Comparison of ENCODE assay signal across 1 cellular context in the genomic region with DNA sequence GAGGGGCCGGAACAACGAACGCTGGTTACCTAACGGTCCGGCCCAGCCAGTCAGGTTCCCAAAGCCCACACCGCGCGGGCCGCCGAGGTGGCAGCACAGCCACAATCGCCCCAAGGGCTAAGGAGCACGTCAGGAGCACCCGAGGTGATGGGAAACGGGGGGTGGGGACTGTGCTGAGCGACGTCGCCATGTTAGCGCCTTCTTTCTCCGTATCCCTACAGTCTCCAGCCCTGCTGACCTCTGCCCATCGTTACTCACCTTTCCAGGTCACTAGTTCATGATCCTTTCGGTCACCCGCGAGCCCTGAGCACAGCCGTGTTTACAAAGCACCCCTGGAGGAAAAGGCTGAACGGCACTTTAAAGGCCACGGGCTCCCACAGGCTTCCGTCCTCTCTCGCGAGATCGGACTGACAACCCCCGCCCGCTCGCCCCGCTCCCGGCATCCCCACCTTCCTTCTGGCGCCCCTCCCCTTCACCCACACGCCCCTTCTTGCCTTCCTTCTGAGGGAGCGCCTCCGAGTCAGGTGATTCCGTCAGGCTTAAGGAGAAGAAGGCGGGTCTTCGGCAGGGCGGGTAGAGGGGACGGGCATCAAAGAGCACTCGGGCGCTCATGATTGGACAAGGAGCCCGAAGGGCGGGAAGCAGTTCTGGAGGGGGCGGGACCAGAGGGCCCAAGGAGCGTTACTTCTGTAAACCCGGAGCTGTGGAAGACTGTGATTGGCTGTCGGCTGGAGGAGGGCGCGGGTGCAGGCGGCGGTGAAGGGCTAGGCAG.
A peak's percentile ranks its signal among the peaks of the same experiment; 100 is the strongest.
TF ChIP-seq lines count a peak whose summit lies in the region.

A gene with protein sequence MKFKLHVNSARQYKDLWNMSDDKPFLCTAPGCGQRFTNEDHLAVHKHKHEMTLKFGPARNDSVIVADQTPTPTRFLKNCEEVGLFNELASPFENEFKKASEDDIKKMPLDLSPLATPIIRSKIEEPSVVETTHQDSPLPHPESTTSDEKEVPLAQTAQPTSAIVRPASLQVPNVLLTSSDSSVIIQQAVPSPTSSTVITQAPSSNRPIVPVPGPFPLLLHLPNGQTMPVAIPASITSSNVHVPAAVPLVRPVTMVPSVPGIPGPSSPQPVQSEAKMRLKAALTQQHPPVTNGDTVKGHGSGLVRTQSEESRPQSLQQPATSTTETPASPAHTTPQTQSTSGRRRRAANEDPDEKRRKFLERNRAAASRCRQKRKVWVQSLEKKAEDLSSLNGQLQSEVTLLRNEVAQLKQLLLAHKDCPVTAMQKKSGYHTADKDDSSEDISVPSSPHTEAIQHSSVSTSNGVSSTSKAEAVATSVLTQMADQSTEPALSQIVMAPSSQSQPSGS (minus strand): TSS at position 412 of the 772 bp plus-strand sequence. CDS start 31,760 bp downstream, outside the sequence.

TF ChIP-seq in SK-N-SH, 30 proteins besides CTCF, POLR2A, EP300 and RAD21 (continued from another document):
- TF ChIP-seq TEAD4 (IDR thresholded peaks at IDR 0.05; ENCODE audit: borderline replicate concordance, insufficient read depth) (no peak), FOXM1 (IDR thresholded peaks at IDR 0.05; ENCODE audit: low read depth) (no peak), GATA2 (CRISPR knock-in tag; IDR thresholded peaks at IDR 0.05) (no peak), RCOR1 (IDR thresholded peaks at IDR 0.05; ENCODE audit: low read length) (no peak; the same call in 1 of the 2 replicates)
- TF ChIP-seq, protein P1, sequence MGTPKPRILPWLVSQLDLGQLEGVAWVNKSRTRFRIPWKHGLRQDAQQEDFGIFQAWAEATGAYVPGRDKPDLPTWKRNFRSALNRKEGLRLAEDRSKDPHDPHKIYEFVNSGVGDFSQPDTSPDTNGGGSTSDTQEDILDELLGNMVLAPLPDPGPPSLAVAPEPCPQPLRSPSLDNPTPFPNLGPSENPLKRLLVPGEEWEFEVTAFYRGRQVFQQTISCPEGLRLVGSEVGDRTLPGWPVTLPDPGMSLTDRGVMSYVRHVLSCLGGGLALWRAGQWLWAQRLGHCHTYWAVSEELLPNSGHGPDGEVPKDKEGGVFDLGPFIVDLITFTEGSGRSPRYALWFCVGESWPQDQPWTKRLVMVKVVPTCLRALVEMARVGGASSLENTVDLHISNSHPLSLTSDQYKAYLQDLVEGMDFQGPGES (IDR thresholded peaks at IDR 0.05; ENCODE audit: low read depth, low read length): 0 out of 2 replicates have a peak, but pooled peaks have one; percentile 18
- TF ChIP-seq, protein P2, sequence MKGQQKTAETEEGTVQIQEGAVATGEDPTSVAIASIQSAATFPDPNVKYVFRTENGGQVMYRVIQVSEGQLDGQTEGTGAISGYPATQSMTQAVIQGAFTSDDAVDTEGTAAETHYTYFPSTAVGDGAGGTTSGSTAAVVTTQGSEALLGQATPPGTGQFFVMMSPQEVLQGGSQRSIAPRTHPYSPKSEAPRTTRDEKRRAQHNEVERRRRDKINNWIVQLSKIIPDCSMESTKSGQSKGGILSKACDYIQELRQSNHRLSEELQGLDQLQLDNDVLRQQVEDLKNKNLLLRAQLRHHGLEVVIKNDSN (IDR thresholded peaks at IDR 0.05; ENCODE audit: borderline replicate concordance, low read depth): peak; percentile 81
- TF ChIP-seq, protein P3, sequence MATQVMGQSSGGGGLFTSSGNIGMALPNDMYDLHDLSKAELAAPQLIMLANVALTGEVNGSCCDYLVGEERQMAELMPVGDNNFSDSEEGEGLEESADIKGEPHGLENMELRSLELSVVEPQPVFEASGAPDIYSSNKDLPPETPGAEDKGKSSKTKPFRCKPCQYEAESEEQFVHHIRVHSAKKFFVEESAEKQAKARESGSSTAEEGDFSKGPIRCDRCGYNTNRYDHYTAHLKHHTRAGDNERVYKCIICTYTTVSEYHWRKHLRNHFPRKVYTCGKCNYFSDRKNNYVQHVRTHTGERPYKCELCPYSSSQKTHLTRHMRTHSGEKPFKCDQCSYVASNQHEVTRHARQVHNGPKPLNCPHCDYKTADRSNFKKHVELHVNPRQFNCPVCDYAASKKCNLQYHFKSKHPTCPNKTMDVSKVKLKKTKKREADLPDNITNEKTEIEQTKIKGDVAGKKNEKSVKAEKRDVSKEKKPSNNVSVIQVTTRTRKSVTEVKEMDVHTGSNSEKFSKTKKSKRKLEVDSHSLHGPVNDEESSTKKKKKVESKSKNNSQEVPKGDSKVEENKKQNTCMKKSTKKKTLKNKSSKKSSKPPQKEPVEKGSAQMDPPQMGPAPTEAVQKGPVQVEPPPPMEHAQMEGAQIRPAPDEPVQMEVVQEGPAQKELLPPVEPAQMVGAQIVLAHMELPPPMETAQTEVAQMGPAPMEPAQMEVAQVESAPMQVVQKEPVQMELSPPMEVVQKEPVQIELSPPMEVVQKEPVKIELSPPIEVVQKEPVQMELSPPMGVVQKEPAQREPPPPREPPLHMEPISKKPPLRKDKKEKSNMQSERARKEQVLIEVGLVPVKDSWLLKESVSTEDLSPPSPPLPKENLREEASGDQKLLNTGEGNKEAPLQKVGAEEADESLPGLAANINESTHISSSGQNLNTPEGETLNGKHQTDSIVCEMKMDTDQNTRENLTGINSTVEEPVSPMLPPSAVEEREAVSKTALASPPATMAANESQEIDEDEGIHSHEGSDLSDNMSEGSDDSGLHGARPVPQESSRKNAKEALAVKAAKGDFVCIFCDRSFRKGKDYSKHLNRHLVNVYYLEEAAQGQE (IDR thresholded peaks at IDR 0.05; ENCODE audit: low read depth, low read length): 0 out of 2 replicates have a peak, but pooled peaks have one; percentile 31
- TF ChIP-seq, protein P4, sequence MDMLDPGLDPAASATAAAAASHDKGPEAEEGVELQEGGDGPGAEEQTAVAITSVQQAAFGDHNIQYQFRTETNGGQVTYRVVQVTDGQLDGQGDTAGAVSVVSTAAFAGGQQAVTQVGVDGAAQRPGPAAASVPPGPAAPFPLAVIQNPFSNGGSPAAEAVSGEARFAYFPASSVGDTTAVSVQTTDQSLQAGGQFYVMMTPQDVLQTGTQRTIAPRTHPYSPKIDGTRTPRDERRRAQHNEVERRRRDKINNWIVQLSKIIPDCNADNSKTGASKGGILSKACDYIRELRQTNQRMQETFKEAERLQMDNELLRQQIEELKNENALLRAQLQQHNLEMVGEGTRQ (IDR thresholded peaks at IDR 0.05; ENCODE audit: borderline replicate concordance, low read depth, low read length): no peak
- TF ChIP-seq, protein P5, sequence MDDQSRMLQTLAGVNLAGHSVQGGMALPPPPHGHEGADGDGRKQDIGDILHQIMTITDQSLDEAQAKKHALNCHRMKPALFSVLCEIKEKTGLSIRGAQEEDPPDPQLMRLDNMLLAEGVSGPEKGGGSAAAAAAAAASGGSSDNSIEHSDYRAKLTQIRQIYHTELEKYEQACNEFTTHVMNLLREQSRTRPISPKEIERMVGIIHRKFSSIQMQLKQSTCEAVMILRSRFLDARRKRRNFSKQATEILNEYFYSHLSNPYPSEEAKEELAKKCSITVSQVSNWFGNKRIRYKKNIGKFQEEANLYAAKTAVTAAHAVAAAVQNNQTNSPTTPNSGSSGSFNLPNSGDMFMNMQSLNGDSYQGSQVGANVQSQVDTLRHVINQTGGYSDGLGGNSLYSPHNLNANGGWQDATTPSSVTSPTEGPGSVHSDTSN (IDR thresholded peaks at IDR 0.05): no peak; the same call in 1 of the 2 replicates
